In the genomic region with DNA sequence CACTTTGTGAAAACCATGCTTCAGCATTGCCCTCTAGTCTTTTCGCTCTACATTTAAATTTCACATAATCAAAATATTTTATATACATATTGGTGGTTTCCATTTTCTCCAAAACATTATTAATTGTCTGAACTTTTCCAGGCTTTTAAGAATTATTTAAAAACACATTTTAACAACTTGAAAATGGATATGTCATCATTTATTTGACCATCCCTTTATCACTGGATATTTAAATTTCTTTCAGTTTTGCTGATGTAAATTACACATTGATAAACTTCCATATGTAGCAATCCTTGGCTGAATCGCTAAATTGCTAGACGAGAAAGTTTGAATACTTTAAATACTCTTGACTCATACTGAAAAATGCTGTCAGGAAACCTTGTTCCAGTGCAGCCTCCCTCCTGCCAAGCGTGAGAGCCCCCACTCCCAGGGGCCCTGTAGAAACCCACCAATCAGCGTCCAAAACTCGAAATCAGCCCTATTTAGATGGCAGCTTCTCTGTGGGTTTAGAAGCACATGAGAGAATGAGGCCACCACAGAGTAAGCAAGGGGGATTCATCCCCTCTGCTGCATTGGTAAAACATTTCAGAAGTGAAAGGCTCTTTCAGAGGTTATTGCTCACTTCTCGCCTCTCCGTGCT, we compare ENCODE assay signal across 16 cellular contexts.
DNase-seq lines count a peak whose midpoint lies in the region; ATAC-seq and TF ChIP-seq lines count a peak whose summit lies in the region.
"Had no signal": no experiment of that assay in that cellular context is flagged by ENCODE, and none has a peak within 500 bp of the region (broad histone marks: within the 10 kb centered on the region; RNA-seq: fewer than 3 reads in every experiment).

No MANE protein-coding gene starts in this region.

- no peak for TF ChIP-seq CTCF in endodermal cell (conservative IDR thresholded peaks at IDR 0.05)

- no peak overlapping the region for H3K9ac ChIP-seq in endodermal cell (ENCODE audit: extremely low read depth, low read length, poor library complexity, severe bottlenecking)

- no peaks in the 10 kb centered on the region for H3K36me3 Mint-ChIP-seq in endodermal cell (ENCODE audit: low read depth)

- no peaks in the 10 kb centered on the region for H3K36me3 ChIP-seq in endodermal cell (ENCODE audit: control insufficient read depth, insufficient read depth, low read length)
- peaks cover 0 to 2% of the 10 kb centered on the region in 2 donors for H3K36me3 ChIP-seq in aorta (ENCODE audit: control insufficient read depth in 1 of 2, insufficient read depth in 2 of 2, low read length in 1 of 2)

- DNase-seq in endodermal cell, result peak; percentile 25
- DNase-seq in aorta, result peak in 1 of 2 donors; percentile 78
- DNase-seq: activated CD4-positive, alpha-beta memory T cell treated with anti-CD3 and anti-CD28 coated beads for 36 hours; central memory CD4-positive, alpha-beta T cell; COR-L47; natural killer cell; NCI-H2171 treated with DMSO at 0.1 percent for 48 hours; right cardiac atrium; stomach had no signal

- WGBS in endodermal cell (ENCODE audit: insufficient coverage in 1 of 2, insufficient read length in 1 of 2), 2 experiments, result 90 to 92% methylated on average over 6 to 7 of the region's 8 CpGs
- WGBS in aorta, 2 donors, result 14 to 19% methylated on average over 8 of the region's 8 CpGs

- H3K4me3 Mint-ChIP-seq in endodermal cell, result no peak overlapping the region
- H3K4me3 Mint-ChIP-seq: activated CD4-positive, alpha-beta memory T cell treated with anti-CD3 and anti-CD28 coated beads for 36 hours; natural killer cell had no signal

- intact Hi-C loops in aorta (cut with DNase I), result loop anchor here (5.0 to 10.0 kb wide), 2 partner anchors 138 to 145 kb away; partner anchors contain the start of gene ATP10A (in 1 of the 2)

- H3K27ac Mint-ChIP-seq in endodermal cell, result no peak overlapping the region
- H3K27ac Mint-ChIP-seq: activated CD4-positive, alpha-beta memory T cell treated with anti-CD3 and anti-CD28 coated beads for 36 hours; activated T-helper 2 cell treated with anti-CD3 and anti-CD28 coated beads, Interferon-gamma antibody, Interleukin-2, Interleukin-4, amounts not matched to agents 10 μg/mL and 5 μg/mL and 100 μg/mL, durations not matched to agents 14 hours and 24 hours and 36 hours; natural killer cell had no signal

- H3K27me3 ChIP-seq in endodermal cell (ENCODE audit: control insufficient read depth, insufficient read depth, low read length, poor library complexity, severe bottlenecking), result no peaks in the 10 kb centered on the region
- H3K27me3 ChIP-seq in aorta (ENCODE audit: control insufficient read depth in 1 of 2, insufficient read depth in 2 of 2, low read length in 1 of 2), result no peaks in the 10 kb centered on the region
- H3K27me3 ChIP-seq: SJSA1, stomach had no signal

- H3K27me3 Mint-ChIP-seq in endodermal cell (ENCODE audit: insufficient read depth), result no peaks in the 10 kb centered on the region
- H3K27me3 Mint-ChIP-seq: activated CD4-positive, alpha-beta memory T cell treated with anti-CD3 and anti-CD28 coated beads for 36 hours had no signal

- no peaks in the 10 kb centered on the region for H3K4me1 Mint-ChIP-seq in endodermal cell
- H3K4me1 Mint-ChIP-seq: natural killer cell had no signal

- ATAC-seq in GM18868 (IDR thresholded peaks at IDR 0.05; ENCODE audit: unreplicated experiment) (peak; percentile 88), HG03342 (IDR thresholded peaks at IDR 0.05; ENCODE audit: unreplicated experiment) (peak; percentile 61), aorta (ENCODE audit: low FRiP score) (peak; percentile 36), GM18520 (IDR thresholded peaks at IDR 0.05; ENCODE audit: unreplicated experiment) (no peak), GM18870 (IDR thresholded peaks at IDR 0.05; ENCODE audit: unreplicated experiment) (no peak), GM19328 (IDR thresholded peaks at IDR 0.05; ENCODE audit: unreplicated experiment) (no peak)

- H3K4me1 ChIP-seq in endodermal cell (ENCODE audit: control insufficient read depth, insufficient read depth, low read length) (no peaks in the 10 kb centered on the region), aorta (ENCODE audit: control insufficient read depth in 1 of 2, insufficient read depth in 2 of 2, low read length in 2 of 2) (peaks cover 0 to 4% of the 10 kb centered on the region in 2 donors)
- H3K4me1 ChIP-seq: SJSA1, stomach had no signal

- H3K9me3 ChIP-seq in endodermal cell (ENCODE audit: control insufficient read depth, low read length) (no peaks in the 10 kb centered on the region), aorta (ENCODE audit: control insufficient read depth, low read length) (no peaks in the 10 kb centered on the region)
- H3K9me3 ChIP-seq: SJSA1, stomach had no signal

- no peaks in the 10 kb centered on the region for H3K9me3 Mint-ChIP-seq in endodermal cell
- H3K9me3 Mint-ChIP-seq: activated CD4-positive, alpha-beta memory T cell treated with anti-CD3 and anti-CD28 coated beads for 36 hours; activated T-helper 2 cell treated with anti-CD3 and anti-CD28 coated beads, Interferon-gamma antibody, Interleukin-2, Interleukin-4, amounts not matched to agents 10 μg/mL and 5 μg/mL and 100 μg/mL, durations not matched to agents 14 hours and 24 hours and 36 hours; natural killer cell had no signal

- H3K4me3 ChIP-seq in endodermal cell (ENCODE audit: low read length), result no peak overlapping the region
- no peak overlapping the region for H3K4me3 ChIP-seq in aorta (ENCODE audit: low read length in 2 of 2)
- H3K4me3 ChIP-seq: SJSA1, stomach had no signal

- H3K27ac ChIP-seq in endodermal cell (ENCODE audit: low read depth, low read length), result no peak overlapping the region
- H3K27ac ChIP-seq in aorta (ENCODE audit: low read depth in 1 of 2, low read length in 2 of 2), result peak overlapping the region; percentile 14 to 75
- H3K27ac ChIP-seq: SJSA1, stomach had no signal

Comparison
In these comparisons a context has a peak if more than half of its experiments do, and no peak if none do; other contexts are left out.
1. ATAC-seq: peak in GM18868 (single experiment), HG03342 (single experiment) and aorta (single experiment); none in GM18520 (single experiment), GM18870 (single experiment) and GM19328 (single experiment).